24 cellular contexts compared by ENCODE assay signal in the genomic region with DNA sequence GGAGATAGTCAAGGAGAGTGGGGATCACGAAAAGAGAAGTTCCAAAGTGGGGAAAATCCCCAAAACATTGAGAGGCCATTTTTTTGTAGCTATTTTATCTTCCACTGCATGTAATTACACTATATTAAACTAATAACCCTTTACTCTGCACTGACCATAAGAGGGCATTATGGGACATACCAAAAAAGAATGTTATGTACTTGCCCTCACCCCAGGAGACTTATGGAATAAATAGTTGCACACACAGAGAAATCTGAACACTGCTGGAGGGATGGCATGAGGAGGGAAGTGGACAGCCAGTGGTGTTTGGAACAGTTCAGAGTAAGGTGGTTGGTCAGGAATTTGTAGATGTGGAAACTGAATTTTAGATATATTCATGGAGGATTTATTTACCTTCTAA.
"Had no signal": no experiment of that assay in that cellular context is flagged by ENCODE, and none has a peak within 500 bp of the region (broad histone marks: within the 10 kb centered on the region; RNA-seq: fewer than 3 reads in every experiment).

No MANE protein-coding gene starts in this region.

- H3K4me3 ChIP-seq: dorsolateral prefrontal cortex, esophagus squamous epithelium, lower lobe of right lung, mucosa of descending colon, thoracic aorta, vagina had no signal

- DNase-seq: activated CD4-positive, alpha-beta memory T cell treated with anti-CD3 and anti-CD28 coated beads, Interleukin-2, amount 10 ng/mL, durations not matched to agents 7 days and 5 days; activated CD4-positive, alpha-beta T cell treated with anti-CD3 and anti-CD28 coated beads for 48 hours; activated CD8-positive, alpha-beta memory T cell treated with anti-CD3 and anti-CD28 coated beads, Interleukin-2, amount 10 ng/mL, durations not matched to agents 7 days and 5 days; activated effector memory CD4-positive, alpha-beta T cell treated with anti-CD3 and anti-CD28 coated beads, Interleukin-2, amount 50 U/mL, for 16 hours; activated naive CD4-positive, alpha-beta T cell treated with anti-CD3 and anti-CD28 coated beads, Interleukin-2, amount 10 ng/mL, durations not matched to agents 7 days and 5 days; activated naive CD8-positive, alpha-beta T cell treated with anti-CD3 and anti-CD28 coated beads, Interleukin-2, amount 50 U/mL, for 24 hours; activated T-cell treated with anti-CD3 and anti-CD28 coated beads for 4 hours; aorta; brain microvascular endothelial cell; central memory CD4-positive, alpha-beta T cell; dorsolateral prefrontal cortex; effector memory CD8-positive, alpha-beta T cell; esophagus squamous epithelium; foreskin melanocyte; lower lobe of right lung; mesendoderm; mucosa of descending colon; naive B cell; occipital lobe; stimulated activated CD4-positive, alpha-beta T cell treated with anti-CD3 and anti-CD28 coated beads, Interleukin-4, amount 100 ng/mL, for 1 hour; stimulated activated naive CD4-positive, alpha-beta T cell had no signal

- ATAC-seq: activated CD8-positive, alpha-beta memory T cell treated with anti-CD3 and anti-CD28 coated beads, Interleukin-2, amount 10 ng/mL, durations not matched to agents 7 days and 5 days; activated naive CD8-positive, alpha-beta T cell treated with anti-CD3 and anti-CD28 coated beads, Interleukin-2, amount 50 U/mL, for 24 hours; effector memory CD8-positive, alpha-beta T cell; left lobe of liver; lower lobe of right lung; mucosa of descending colon had no signal
